ENCODE assay signal across 9 cellular contexts in genomic region chr14:68520637-68521556, GRCh38.
A peak's percentile ranks its signal among the peaks of the same experiment; 100 is the strongest.
DNase-seq lines count a peak whose midpoint lies in the region; ATAC-seq and TF ChIP-seq lines count a peak whose summit lies in the region.
"Had no signal": no experiment of that assay in that cellular context is flagged by ENCODE, and none has a peak within 500 bp of the region (broad histone marks: within the 10 kb centered on the region; RNA-seq: fewer than 3 reads in every experiment).

No MANE protein-coding gene starts in this region.

- CTCF ChIA-PET in SK-N-SH (lab: Yijun Ruan, JAX): interaction anchor here (0.7 to 1.7 kb wide), 3 partner anchors 8 to 269 kb away, joined by 3 to 5 read pairs (median 4); no protein-coding TSS in a partner anchor

- peaks cover 2% of the 10 kb centered on the region for H3K36me3 Mint-ChIP-seq in chondrocyte (ENCODE audit: low read depth)

- H3K36me3 ChIP-seq in heart right ventricle (no peaks in the 10 kb centered on the region), mucosa of stomach (ENCODE audit: control insufficient read depth, insufficient read depth, low read length) (no peaks in the 10 kb centered on the region), SK-N-SH (replicated peaks in 1 of 2; ENCODE audit: control insufficient read depth in 1 of 2, insufficient read depth in 2 of 2, low read length in 1 of 2) (no peaks in the 10 kb centered on the region)

- peak in 2 of 8 donors; percentile 25 to 48 for ATAC-seq in heart right ventricle
- ATAC-seq in HG03095 (IDR thresholded peaks at IDR 0.05; ENCODE audit: unreplicated experiment): no peak
- ATAC-seq: Panc1 had no signal

- no peaks in the 10 kb centered on the region for H3K79me2 ChIP-seq in SK-N-SH (ENCODE audit: insufficient read depth)

- no peak for TF ChIP-seq CTCF in heart right ventricle (IDR thresholded peaks at IDR 0.05)
- TF ChIP-seq CTCF in chondrocyte (IDR thresholded peaks at IDR 0.05): no peak
- TF ChIP-seq CTCF in SK-N-SH (IDR thresholded peaks at IDR 0.05): no peak

- 87 to 94% methylated on average over 5 of the region's 5 CpGs for WGBS in heart right ventricle, 2 donors
- 81% methylated on average over 5 of the region's 5 CpGs for WGBS in SK-N-SH (ENCODE audit: low lambda C conversion rate)

- H3F3A ChIP-seq in SK-N-SH (replicated peaks; ENCODE audit: insufficient read depth): no peaks in the 10 kb centered on the region

- DNase-seq in heart right ventricle: no peak
- no peak for DNase-seq in cardiac septum (ENCODE audit: low spot score)
- no peak for DNase-seq in chondrocyte (ENCODE audit: low spot score)
- DNase-seq in SK-N-SH: no peak
- no peak for DNase-seq in OCI-M2 (lab: John Stamatoyannopoulos, UW; ENCODE audit: unreplicated experiment)
- DNase-seq in NCI-H1694 (lab: John Stamatoyannopoulos, UW): no peak

- H3K27ac ChIP-seq in heart right ventricle (peak overlapping the region in 7 of 10 donors; percentile 33 to 73 (median 67)), SK-N-SH (ENCODE audit: low read depth in 2 of 2, low read length in 1 of 2) (no peak overlapping the region; a peak in 1 of 4 replicates)

- no peaks in the 10 kb centered on the region for H3K9me3 Mint-ChIP-seq in chondrocyte (ENCODE audit: low read depth)

- TF ChIP-seq RAD21 in SK-N-SH (IDR thresholded peaks at IDR 0.05; ENCODE audit: low read length): no peak

- POLR2A ChIA-PET in SK-N-SH (lab: Yijun Ruan, JAX): interaction anchor here (0.6 kb wide), 1 partner anchor 214 kb away, joined by 4 read pairs; no protein-coding TSS in a partner anchor

- peaks cover 53% of the 10 kb centered on the region for H3K4me1 Mint-ChIP-seq in chondrocyte (ENCODE audit: low read depth)

- intact Hi-C loops in heart right ventricle (cut with DNase I): loop anchor here in 7 of 10 donors (5.0 to 10.0 kb wide), 7 partner anchors 129 to 576 kb away; partner anchors contain the start of gene ZFP36L1 (in 2 of the 7)
- intact Hi-C loops in cardiac septum (cut with DNase I): loop anchor here (5.0 kb wide), 1 partner anchor 266 kb away; no protein-coding TSS in a partner anchor

- no peak overlapping the region for H3K4me2 ChIP-seq in SK-N-SH

- no peaks in the 10 kb centered on the region for H3K9me2 ChIP-seq in SK-N-SH

- no peak for TF ChIP-seq EP300 in SK-N-SH (IDR thresholded peaks at IDR 0.05; ENCODE audit: borderline replicate concordance in 1 of 2, low read depth in 1 of 2, low read length in 1 of 2)

- H3K9ac ChIP-seq in mucosa of stomach (ENCODE audit: low read length) (peak overlapping the region; percentile 35), SK-N-SH (no peak overlapping the region)

- no peaks in the 10 kb centered on the region for H3K27me3 Mint-ChIP-seq in chondrocyte (ENCODE audit: low read depth)

- H3K27me3 ChIP-seq in heart right ventricle: no peaks in the 10 kb centered on the region
- no peaks in the 10 kb centered on the region for H3K27me3 ChIP-seq in mucosa of stomach (ENCODE audit: control insufficient read depth, insufficient read depth, low read length)
- H3K27me3 ChIP-seq in SK-N-SH (ENCODE audit: insufficient read depth): no peaks in the 10 kb centered on the region

- H4K20me1 ChIP-seq in SK-N-SH (ENCODE audit: insufficient read depth): no peaks in the 10 kb centered on the region

- H3K27ac Mint-ChIP-seq in chondrocyte (ENCODE audit: unreplicated experiment): peak overlapping the region; percentile 11

- H3K4me3 ChIP-seq in heart right ventricle: no peak overlapping the region
- H3K4me3 ChIP-seq in mucosa of stomach (ENCODE audit: low read length): no peak overlapping the region
- H3K4me3 ChIP-seq in SK-N-SH (ENCODE audit: low read depth in 2 of 2, low read length in 1 of 2): no peak overlapping the region

- H2AFZ ChIP-seq in SK-N-SH (ENCODE audit: low read depth): no peak overlapping the region

- H3K9me3 ChIP-seq in heart right ventricle (peaks cover 0 to 5% (median 0%) of the 10 kb centered on the region in 11 donors), mucosa of stomach (ENCODE audit: control insufficient read depth, low read length) (no peaks in the 10 kb centered on the region), SK-N-SH (no peaks in the 10 kb centered on the region)

- H3K4me1 ChIP-seq in heart right ventricle (peaks cover 0 to 79% (median 58%) of the 10 kb centered on the region in 9 donors), mucosa of stomach (ENCODE audit: control insufficient read depth, insufficient read depth, low read length) (peaks cover 51% of the 10 kb centered on the region), SK-N-SH (ENCODE audit: control insufficient read depth in 1 of 2, insufficient read depth in 2 of 2, low read depth in 1 of 2, low read length in 1 of 2) (peaks cover 11 to 19% of the 10 kb centered on the region in 2 experiments; a peak in 2 of 4 replicates)

- H3K4me3 Mint-ChIP-seq in chondrocyte (ENCODE audit: unreplicated experiment): no peak overlapping the region

TF ChIP-seq in SK-N-SH, 30 proteins besides CTCF, POLR2A, EP300 and RAD21:
- TF ChIP-seq FOXJ3 (CRISPR knock-in tag; IDR thresholded peaks at IDR 0.05) (no peak), SIN3A (IDR thresholded peaks at IDR 0.05; ENCODE audit: borderline replicate concordance, low read depth, low read length) (no peak)

Comparison
In these comparisons a context has a peak if more than half of its experiments do, and no peak if none do; other contexts are left out.
1. H3K27ac ChIP-seq: peak in heart right ventricle (7 of 10); none in SK-N-SH (0 of 2).